In the genomic region with DNA sequence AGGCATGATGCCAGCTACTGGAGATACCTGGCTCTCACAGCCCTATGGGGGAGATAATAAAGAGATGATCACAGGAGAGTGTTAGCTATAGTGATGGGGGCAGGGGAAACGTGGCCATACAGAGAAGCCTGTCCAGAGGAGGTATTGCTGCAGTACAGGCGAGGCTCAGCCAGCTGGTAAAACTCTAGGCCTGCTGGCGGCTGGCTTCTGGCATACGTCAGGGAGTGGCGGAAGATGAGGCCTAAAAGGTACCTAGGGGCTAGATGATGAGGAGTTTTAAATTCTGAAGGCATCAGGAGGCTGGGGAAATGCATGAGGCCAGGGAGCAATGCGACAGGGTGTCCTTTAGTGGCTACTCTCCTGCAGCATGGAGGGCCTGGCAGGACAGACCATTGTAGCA, we compare ENCODE assay signal across 16 cellular contexts.
"Had no signal": no experiment of that assay in that cellular context is flagged by ENCODE, and none has a peak within 500 bp of the region (broad histone marks: within the 10 kb centered on the region; RNA-seq: fewer than 3 reads in every experiment).

No MANE protein-coding gene starts in this region.

- ATAC-seq: left cardiac atrium; naive thymus-derived CD4-positive, alpha-beta T cell; pancreas; right cardiac atrium had no signal

- H3K4me3 ChIP-seq: esophagus squamous epithelium, pancreas, suprapubic skin, thyroid gland, upper lobe of left lung, vagina had no signal

- H3K36me3 ChIP-seq: pancreas, thyroid gland had no signal

- H3K27ac ChIP-seq: esophagus squamous epithelium, pancreas, suprapubic skin, thyroid gland, upper lobe of left lung, vagina had no signal

- H3K27me3 ChIP-seq: esophagus squamous epithelium, pancreas, suprapubic skin, thyroid gland, upper lobe of left lung, vagina had no signal

- H3K4me1 ChIP-seq: esophagus squamous epithelium, pancreas, suprapubic skin, vagina had no signal

- DNase-seq: esophagus squamous epithelium; foreskin fibroblast; immature natural killer cell; kidney; left cardiac atrium; mesendoderm; naive thymus-derived CD4-positive, alpha-beta T cell; pancreas; small intestine; stimulated activated CD4-positive, alpha-beta T cell treated with anti-CD3 and anti-CD28 coated beads, Interleukin-12 subunit alpha, Interleukin-12 subunit beta, amount 100 ng/mL, for 4 hours; stimulated activated naive CD4-positive, alpha-beta T cell; thyroid gland had no signal

- H3K9me3 ChIP-seq: pancreas, suprapubic skin, thyroid gland, vagina had no signal
